Comparison of ENCODE assay signal across 8 cellular contexts in the genomic region with DNA sequence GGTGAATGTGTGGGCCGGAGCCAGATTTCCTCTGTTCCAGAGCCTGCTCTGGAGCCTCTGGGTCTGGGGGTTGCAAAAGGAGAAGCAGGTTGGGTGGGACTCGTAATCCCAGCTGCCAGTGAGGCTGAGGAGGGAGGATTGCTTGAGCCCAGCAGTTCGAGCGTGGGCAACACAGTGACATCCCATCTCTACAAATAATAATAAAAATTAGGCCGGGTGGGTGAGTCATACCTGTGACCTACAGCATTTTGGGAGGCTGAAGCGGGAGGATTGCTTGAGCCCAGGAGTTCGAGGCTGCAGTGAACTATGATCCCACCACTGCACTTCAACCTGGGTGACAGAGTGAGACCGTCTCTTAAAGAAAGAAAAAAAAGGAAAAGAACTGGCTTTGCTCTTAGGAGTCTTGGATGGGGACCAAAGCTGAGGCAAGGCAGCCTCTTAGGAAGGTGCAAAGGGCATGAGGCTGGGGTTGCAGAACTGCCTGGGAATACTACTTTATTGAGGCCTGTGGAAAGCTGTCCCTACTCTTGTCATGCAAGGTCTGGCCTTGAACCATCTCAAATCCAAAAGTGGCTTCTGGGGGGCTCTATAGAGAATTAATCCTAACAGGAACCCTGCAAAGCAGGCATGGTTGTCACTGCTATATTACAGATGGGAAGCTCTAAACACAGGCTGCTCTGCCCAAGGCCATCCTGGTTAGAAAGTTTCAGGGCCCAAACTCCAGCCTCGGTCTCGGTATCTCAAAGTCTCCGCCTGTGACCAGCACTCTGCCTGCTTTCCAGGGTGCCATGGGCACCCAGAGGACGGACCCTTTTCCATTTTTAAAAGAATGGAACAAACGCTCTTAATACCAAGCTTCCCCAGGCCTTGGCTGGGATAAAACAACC. TPM values are rescaled to one million over a fixed set of nuclear protein-coding genes. Genes with fewer than 3 reads are reported as not detected.
DNase-seq lines count a peak whose midpoint lies in the region; ATAC-seq and TF ChIP-seq lines count a peak whose summit lies in the region.

No MANE protein-coding gene starts in this region.

- no peak overlapping the region for H4K91ac ChIP-seq in H9 (ENCODE audit: insufficient read length, low read depth, low read length)

- H3K14ac ChIP-seq in H9 (ENCODE audit: insufficient read depth, low read length): no peak overlapping the region

- H3K27ac Mint-ChIP-seq in H9 (peak overlapping the region in 2 of 3 experiments; percentile 64 to 70; a peak in 2 of 7 replicates), neural crest cell (ENCODE audit: unreplicated experiment) (peak overlapping the region; percentile 92)

- H2BK20ac ChIP-seq in H9 (ENCODE audit: low read depth, low read length, poor library complexity, severe bottlenecking): no peak overlapping the region

- no peak overlapping the region for H4K5ac ChIP-seq in H9 (ENCODE audit: insufficient read length, low read depth, low read length)

- TF ChIP-seq CTCF in DND-41 (IDR thresholded peaks at IDR 0.05; ENCODE audit: borderline replicate concordance, extremely low read depth, low read length, poor library complexity, severe bottlenecking) (no peak), H9 (conservative IDR thresholded peaks at IDR 0.05) (no peak), RWPE2 (IDR thresholded peaks at IDR 0.05; ENCODE audit: poor library complexity, severe bottlenecking) (no peak), epithelial cell of esophagus (IDR thresholded peaks at IDR 0.05; ENCODE audit: insufficient read depth, low read depth, low read length, missing control alignments) (no peak), neural crest cell (conservative IDR thresholded peaks at IDR 0.05) (no peak)

- H4K20me1 ChIP-seq in DND-41 (ENCODE audit: insufficient read depth, low read length): no peaks in the 10 kb centered on the region
- no peaks in the 10 kb centered on the region for H4K20me1 ChIP-seq in H9 (ENCODE audit: control insufficient read depth, insufficient read depth, insufficient read length)

- H3K4me1 Mint-ChIP-seq in H9: peaks cover 24 to 32% of the 10 kb centered on the region in 2 experiments
- H3K4me1 Mint-ChIP-seq in neural crest cell: peaks cover 44% of the 10 kb centered on the region

- H3K9me3 Mint-ChIP-seq in H9: no peaks in the 10 kb centered on the region
- no peaks in the 10 kb centered on the region for H3K9me3 Mint-ChIP-seq in neural crest cell

- peaks cover 4% of the 10 kb centered on the region for H3K23me2 ChIP-seq in H9 (ENCODE audit: insufficient read length, low read depth, low read length, poor library complexity, severe bottlenecking)

- no peaks in the 10 kb centered on the region for H3K79me1 ChIP-seq in H9 (ENCODE audit: insufficient read depth, low read depth, low read length, poor library complexity, severe bottlenecking)

- WGBS in H9 (ENCODE audit: extremely low coverage, insufficient read length, low lambda C conversion rate): no CpG with 5 or more reads among the region's 13 CpGs

- H3K27me3 ChIP-seq in DND-41 (ENCODE audit: insufficient read depth, low read length, poor library complexity) (no peaks in the 10 kb centered on the region), H9 (ENCODE audit: insufficient read depth, low read length) (no peaks in the 10 kb centered on the region), RWPE2 (ENCODE audit: insufficient read depth, poor library complexity, severe bottlenecking) (no peaks in the 10 kb centered on the region)

- no peak overlapping the region for H4K8ac ChIP-seq in H9 (replicated peaks; ENCODE audit: insufficient read length, low read depth, low read length)

- no peak overlapping the region for H2AK5ac ChIP-seq in H9 (ENCODE audit: insufficient read length, low read length)

- no peak overlapping the region for H2BK120ac ChIP-seq in H9 (ENCODE audit: low read depth, low read length, poor library complexity, severe bottlenecking)

- ATAC-seq in DND-41 (ENCODE audit: insufficient read depth, low read depth) (peak; percentile 15), RWPE2 (ENCODE audit: low read depth) (peak; percentile 26; the same call in 2 of the 3 replicates), HG02798 (IDR thresholded peaks at IDR 0.05; ENCODE audit: poor library complexity, unreplicated experiment) (no peak)

- peak overlapping the region; percentile 84 for H3K27ac ChIP-seq in DND-41 (ENCODE audit: low read length)
- H3K27ac ChIP-seq in H9 (ENCODE audit: insufficient read length, low read depth, low read length): no peak overlapping the region
- peak overlapping the region; percentile 52 for H3K27ac ChIP-seq in RWPE2 (ENCODE audit: poor library complexity, severe bottlenecking)

- H3K27me3 Mint-ChIP-seq in H9 (ENCODE audit: low read depth) (no peaks in the 10 kb centered on the region), neural crest cell (ENCODE audit: low read depth) (no peaks in the 10 kb centered on the region)

- H3K4me3 ChIP-seq in DND-41 (ENCODE audit: low read depth in 1 of 2, low read length in 2 of 2) (peak overlapping the region; percentile 57 to 100), RWPE2 (ENCODE audit: severe bottlenecking) (peak overlapping the region; percentile 97), epithelial cell of esophagus (ENCODE audit: low read length) (peak overlapping the region; percentile 69)

- no peak overlapping the region for H3K56ac ChIP-seq in H9 (ENCODE audit: insufficient read length, low read depth, low read length)

- H3K23ac ChIP-seq in H9 (ENCODE audit: insufficient read length, low read depth, low read length): no peak overlapping the region

- no peak overlapping the region for H3T11ph ChIP-seq in H9 (ENCODE audit: low read length)

- H2BK12ac ChIP-seq in H9 (ENCODE audit: insufficient read length, low read depth, low read length): no peak overlapping the region

- H2AFZ ChIP-seq in DND-41 (ENCODE audit: low read depth, low read length) (peak overlapping the region; percentile 71), H9 (ENCODE audit: low read length) (no peak overlapping the region)

- H3K4me3 Mint-ChIP-seq in H9 (peak overlapping the region; percentile 74 to 86), neural crest cell (peak overlapping the region; percentile 92)

- H2BK15ac ChIP-seq in H9 (ENCODE audit: low read depth, low read length): no peak overlapping the region

- H3K9ac ChIP-seq in DND-41 (ENCODE audit: low read depth, low read length) (peak overlapping the region; percentile 89), H9 (ENCODE audit: extremely low read depth, insufficient read length, low read length) (peak overlapping the region; percentile 46)

- H3K4me1 ChIP-seq in DND-41 (ENCODE audit: insufficient read depth, low read length): peaks cover 37% of the 10 kb centered on the region
- no peaks in the 10 kb centered on the region for H3K4me1 ChIP-seq in H9 (ENCODE audit: insufficient read depth, low read length)
- H3K4me1 ChIP-seq in RWPE2 (ENCODE audit: insufficient read depth, poor library complexity, severe bottlenecking): no peaks in the 10 kb centered on the region

- no peak overlapping the region for H2BK5ac ChIP-seq in H9 (ENCODE audit: insufficient read length, low read length)

- H3K36me3 ChIP-seq in DND-41 (ENCODE audit: insufficient read depth, low read length) (peaks cover 3% of the 10 kb centered on the region; the same call in 1 of the 2 replicates), RWPE2 (ENCODE audit: low read depth) (no peaks in the 10 kb centered on the region)

- H3K4ac ChIP-seq in H9 (ENCODE audit: low read depth, low read length): no peak overlapping the region

- peak overlapping the region; percentile 71 for H3K4me2 ChIP-seq in DND-41 (ENCODE audit: insufficient read depth, low read length)
- H3K4me2 ChIP-seq in H9 (ENCODE audit: insufficient read depth, insufficient read length, low read length): peak overlapping the region; percentile 58

- H3K36me3 Mint-ChIP-seq in H9 (ENCODE audit: insufficient read depth in 1 of 3, low read depth in 3 of 3) (no peaks in the 10 kb centered on the region; a peak in 2 of 7 replicates), neural crest cell (ENCODE audit: low read depth) (no peaks in the 10 kb centered on the region)

- H3K79me2 ChIP-seq in DND-41 (ENCODE audit: insufficient read depth, low read length) (peaks cover 44% of the 10 kb centered on the region), H9 (ENCODE audit: insufficient read depth, low read length) (no peaks in the 10 kb centered on the region)

- H3K9me3 ChIP-seq in DND-41 (ENCODE audit: insufficient read depth, low read length, severe bottlenecking): no peaks in the 10 kb centered on the region
- no peaks in the 10 kb centered on the region for H3K9me3 ChIP-seq in H9 (ENCODE audit: control insufficient read depth, low read depth, low read length)
- no peaks in the 10 kb centered on the region for H3K9me3 ChIP-seq in RWPE2 (ENCODE audit: severe bottlenecking)

- DNase-seq in DND-41 (peak; percentile 9), H9 (no peak), RWPE2 (ENCODE audit: low spot score) (no peak), epithelial cell of esophagus (ENCODE audit: low read depth) (peak; percentile 6), neural crest cell (ENCODE audit: low read depth, low spot score) (no peak), cortex of kidney (lab: John Stamatoyannopoulos, UW) (no peak), dedifferentiated amniotic fluid mesenchymal stem cell (ENCODE audit: extremely low spot score) (no peak)

- peak overlapping the region; percentile 1 for H3K18ac ChIP-seq in H9 (ENCODE audit: insufficient read length, low read depth, low read length)

RNA-seq across cellular contexts. Expression of a gene that starts 0.9 kb away (rescaled TPM):
- total RNA-seq in H9 (2021) (17.2 and 17.5 TPM in 2 replicates), neural crest cell (37.9 and 38.1 TPM in 2 replicates)

RNA-seq across cellular contexts. Expression of a gene that starts 50.7 kb away (rescaled TPM):
- total RNA-seq in H9 (2021): 4.9 and 5.0 TPM in 2 replicates
- total RNA-seq in neural crest cell: 1.2 TPM in 2 replicates

Comparison
In these comparisons a context has a peak if more than half of its experiments do, and no peak if none do; other contexts are left out.
1. DNase-seq: peak in DND-41 (single experiment) and epithelial cell of esophagus (single experiment); none in H9 (single experiment), RWPE2 (single experiment), neural crest cell (single experiment), cortex of kidney (single experiment) and dedifferentiated amniotic fluid mesenchymal stem cell (single experiment).
2. Peak in every context shown above with its lines, with median percentiles within 50 percentile points of each other: H3K4me3 ChIP-seq.